2 cellular contexts compared by ENCODE assay signal in genomic region chr3:66518644-66519043, GRCh38.
TF ChIP-seq lines count a peak whose summit lies in the region.

No MANE protein-coding gene starts in this region.

TF ChIP-seq in K562, 482 proteins besides CTCF, POLR2A, EP300 and RAD21:
- TF ChIP-seq HINFP (tag; conservative IDR thresholded peaks at IDR 0.05; ENCODE audit: low read depth) (no peak), GATAD2B (IDR thresholded peaks at IDR 0.05; ENCODE audit: borderline replicate concordance) (no peak), ZNF778 (CRISPR knock-in tag; IDR thresholded peaks at IDR 0.05) (no peak), CBFA2T3 (IDR thresholded peaks at IDR 0.05) (no peak), NR0B1 (IDR thresholded peaks at IDR 0.05; ENCODE audit: partially characterized antibody) (no peak), PHB (CRISPR knock-in tag; IDR thresholded peaks at IDR 0.05) (no peak), ZNF277 (CRISPR knock-in tag; IDR thresholded peaks at IDR 0.05; ENCODE audit: borderline replicate concordance) (no peak), ZNF77 (CRISPR knock-in tag; IDR thresholded peaks at IDR 0.05) (no peak), MIER1 (IDR thresholded peaks at IDR 0.05; ENCODE audit: low read depth) (no peak), MEIS2 (IDR thresholded peaks at IDR 0.05; ENCODE audit: partially characterized antibody) (no peak), STAG1 (CRISPR knock-in tag; IDR thresholded peaks at IDR 0.05; ENCODE audit: borderline replicate concordance) (no peak), SRSF9 (IDR thresholded peaks at IDR 0.05; ENCODE audit: borderline replicate concordance, low read depth, low read length) (no peak)

TF ChIP-seq in HepG2, 621 proteins besides CTCF, POLR2A, EP300 and RAD21:
- TF ChIP-seq RFX3 (CRISPR knock-in tag; IDR thresholded peaks at IDR 0.05) (no peak), DMTF1 (CRISPR knock-in tag; IDR thresholded peaks at IDR 0.05) (no peak), ZNF543 (CRISPR knock-in tag; IDR thresholded peaks at IDR 0.05) (no peak), ZNF607 (CRISPR knock-in tag; IDR thresholded peaks at IDR 0.05; ENCODE audit: borderline replicate concordance) (no peak), TBP (CRISPR knock-in tag; IDR thresholded peaks at IDR 0.05) (no peak), FLYWCH1 (CRISPR knock-in tag; IDR thresholded peaks at IDR 0.05) (no peak), ZNF704 (CRISPR knock-in tag; IDR thresholded peaks at IDR 0.05; ENCODE audit: borderline replicate concordance) (no peak), ZNF235 (CRISPR knock-in tag; IDR thresholded peaks at IDR 0.05; ENCODE audit: borderline replicate concordance) (no peak)
